In genomic region chr7:92674379-92674778, GRCh38 we compare ENCODE assay signal across 11 cellular contexts.
A peak's percentile ranks its signal among the peaks of the same experiment; 100 is the strongest.
DNase-seq lines count a peak whose midpoint lies in the region; ATAC-seq and TF ChIP-seq lines count a peak whose summit lies in the region.
"Had no signal": no experiment of that assay in that cellular context is flagged by ENCODE, and none has a peak within 500 bp of the region (broad histone marks: within the 10 kb centered on the region; RNA-seq: fewer than 3 reads in every experiment).

No MANE protein-coding gene starts in this region.

- POLR2A ChIA-PET in naive thymus-derived CD8-positive, alpha-beta T cell (lab: Charles Lee): no interaction called here

- H3K4me3 Mint-ChIP-seq in naive thymus-derived CD8-positive, alpha-beta T cell: no peak overlapping the region
- H3K4me3 Mint-ChIP-seq: T-helper 1 cell treated with Interleukin-12 subunit alpha and Interleukin-12 subunit beta and Interleukin-4 antibody, amounts not matched to agents 30 μg/mL and 1 μg/mL, for 36 hours had no signal

- no peak for TF ChIP-seq CTCF in GM13976 (IDR thresholded peaks at IDR 0.05; ENCODE audit: borderline replicate concordance, control extremely low read depth, extremely low read depth, insufficient read depth, missing control alignments)

- peaks cover 12 to 27% (median 17%) of the 10 kb centered on the region in 3 donors for H3K36me3 Mint-ChIP-seq in naive thymus-derived CD8-positive, alpha-beta T cell

- in situ Hi-C loops in GM13976 (cut with MboI; ENCODE audit: low sequenced_read_pairs, unreplicated experiment): no loop called here

- peak overlapping the region in 1 of 10 donors; percentile 7 for H3K27ac Mint-ChIP-seq in naive thymus-derived CD8-positive, alpha-beta T cell

- H3K9me3 Mint-ChIP-seq in naive thymus-derived CD8-positive, alpha-beta T cell: no peaks in the 10 kb centered on the region

- H3K4me1 Mint-ChIP-seq in naive thymus-derived CD8-positive, alpha-beta T cell: peaks cover 10 to 22% (median 17%) of the 10 kb centered on the region in 4 donors

- DNase-seq in GM13976 (ENCODE audit: low spot score): peak; percentile 16
- DNase-seq in NCI-H526 treated with DMSO at 0.1 percent for 48 hours (lab: John Stamatoyannopoulos, UW): peak; percentile 87
- DNase-seq in HuH-7.5 (ENCODE audit: low spot score): no peak
- DNase-seq in naive thymus-derived CD8-positive, alpha-beta T cell: no peak
- DNase-seq in posterior cingulate gyrus: no peak
- DNase-seq in iPS-NIHi7 (ENCODE audit: extremely low spot score): no peak
- DNase-seq: activated naive CD4-positive, alpha-beta T cell treated with anti-CD3 and anti-CD28 coated beads, Interleukin-2, amount 50 U/mL, for 16 hours; NCI-H2171 treated with DMSO at 0.1 percent for 48 hours had no signal

- intact Hi-C loops in posterior cingulate gyrus (cut with DNase I): no loop called here

- H3K27me3 Mint-ChIP-seq in naive thymus-derived CD8-positive, alpha-beta T cell: no peaks in the 10 kb centered on the region

- ATAC-seq in GM19468 (IDR thresholded peaks at IDR 0.05; ENCODE audit: extremely low read depth, unreplicated experiment): peak; percentile 72
- ATAC-seq in HG03108 (IDR thresholded peaks at IDR 0.05; ENCODE audit: unreplicated experiment): peak; percentile 87
- no peak for ATAC-seq in naive thymus-derived CD8-positive, alpha-beta T cell

Comparison
In these comparisons a context has a peak if more than half of its experiments do, and no peak if none do; other contexts are left out.
1. DNase-seq: peak in GM13976 (single experiment) and NCI-H526 treated with DMSO at 0.1 percent for 48 hours (single experiment); none in HuH-7.5 (single experiment), naive thymus-derived CD8-positive, alpha-beta T cell (0 of 10), posterior cingulate gyrus (0 of 10) and iPS-NIHi7 (single experiment).
2. ATAC-seq: peak in GM19468 (single experiment) and HG03108 (single experiment); none in naive thymus-derived CD8-positive, alpha-beta T cell (0 of 2).